In genomic region chr2:204040016-204040415, GRCh38 we compare ENCODE assay signal across 33 cellular contexts.
"Had no signal": no experiment of that assay in that cellular context is flagged by ENCODE, and none has a peak within 500 bp of the region (broad histone marks: within the 10 kb centered on the region; RNA-seq: fewer than 3 reads in every experiment).

No MANE protein-coding gene starts in this region.

- ATAC-seq: activated CD4-positive, alpha-beta T cell treated with anti-CD3 and anti-CD28 coated beads for 36 hours; activated CD4-positive, CD25-positive, alpha-beta regulatory T cell treated with anti-CD3 and anti-CD28 coated beads, Interleukin-2, amount 50 U/mL, for 24 hours; activated CD8-positive, alpha-beta memory T cell treated with anti-CD3 and anti-CD28 coated beads, Interleukin-2, amount 10 ng/mL, durations not matched to agents 7 days and 5 days; activated CD8-positive, alpha-beta T cell treated with anti-CD3 and anti-CD28 coated beads, Interleukin-2, amount 10 ng/mL, durations not matched to agents 7 days and 5 days; activated naive CD8-positive, alpha-beta T cell treated with anti-CD3 and anti-CD28 coated beads, Interleukin-2, amount 50 U/mL, for 24 hours; WTC11 had no signal

- H3K27ac ChIP-seq: ascending aorta, cardiac muscle cell, WERI-Rb-1 had no signal

- H3K36me3 ChIP-seq: ascending aorta, cardiac muscle cell, WERI-Rb-1 had no signal

- FAIRE-seq: bronchial epithelial cell, TTC549 had no signal

- H3K4me3 ChIP-seq: ascending aorta, cardiac muscle cell had no signal

- H3K4me1 ChIP-seq: ascending aorta had no signal

- H3K27me3 ChIP-seq: ascending aorta, cardiac muscle cell had no signal

- DNase-seq: activated CD4-positive, alpha-beta memory T cell treated with anti-CD3 and anti-CD28 coated beads, Interleukin-2, amount 10 ng/mL, durations not matched to agents 7 days and 5 days; activated CD4-positive, alpha-beta T cell treated with anti-CD3 and anti-CD28 coated beads for 1 hour; activated CD4-positive, alpha-beta T cell treated with anti-CD3 and anti-CD28 coated beads for 36 hours; activated CD4-positive, alpha-beta T cell treated with anti-CD3 and anti-CD28 coated beads for 48 hours; activated CD4-positive, alpha-beta T cell treated with anti-CD3 and anti-CD28 coated beads, Interleukin-2, amount 10 ng/mL, durations not matched to agents 7 days and 5 days; activated CD4-positive, alpha-beta T cell treated with anti-CD3 and anti-CD28 coated beads, Interleukin-2, amount 50 U/mL, for 48 hours; activated CD4-positive, CD25-positive, alpha-beta regulatory T cell; activated CD8-positive, alpha-beta memory T cell treated with anti-CD3 and anti-CD28 coated beads for 24 hours; activated CD8-positive, alpha-beta memory T cell treated with anti-CD3 and anti-CD28 coated beads, Interleukin-2, amount 10 ng/mL, durations not matched to agents 7 days and 5 days; activated CD8-positive, alpha-beta memory T cell treated with anti-CD3 and anti-CD28 coated beads, Interleukin-2, amount 50 U/mL, for 48 hours; activated CD8-positive, alpha-beta T cell treated with anti-CD3 and anti-CD28 coated beads, Interleukin-2, amount 10 ng/mL, durations not matched to agents 7 days and 5 days; activated effector memory CD4-positive, alpha-beta T cell treated with Interleukin-2 at 50 U/mL for 16 hours; activated gamma-delta T cell; activated naive CD4-positive, alpha-beta T cell treated with anti-CD3 and anti-CD28 coated beads, Interleukin-2, amount 10 ng/mL, durations not matched to agents 7 days and 5 days; activated naive CD4-positive, alpha-beta T cell treated with Interleukin-2 at 50 U/mL for 16 hours; activated naive CD8-positive, alpha-beta T cell treated with anti-CD3 and anti-CD28 coated beads, Interleukin-2, amount 10 ng/mL, durations not matched to agents 7 days and 5 days; activated naive CD8-positive, alpha-beta T cell treated with anti-CD3 and anti-CD28 coated beads, Interleukin-2, amount 50 U/mL, for 24 hours; activated T-cell treated with anti-CD3 and anti-CD28 coated beads, Interleukin-2, amount 50 U/mL, for 24 hours; activated T-cell treated with anti-CD3 and anti-CD28 coated beads, Interleukin-2, amount 50 U/mL, for 48 hours; amygdala; anterior cingulate cortex; caudate nucleus; cerebellar nuclear complex; T-helper 1 cell; T-helper 2 cell; T-helper 9 cell; WERI-Rb-1 had no signal
